In the genomic region with DNA sequence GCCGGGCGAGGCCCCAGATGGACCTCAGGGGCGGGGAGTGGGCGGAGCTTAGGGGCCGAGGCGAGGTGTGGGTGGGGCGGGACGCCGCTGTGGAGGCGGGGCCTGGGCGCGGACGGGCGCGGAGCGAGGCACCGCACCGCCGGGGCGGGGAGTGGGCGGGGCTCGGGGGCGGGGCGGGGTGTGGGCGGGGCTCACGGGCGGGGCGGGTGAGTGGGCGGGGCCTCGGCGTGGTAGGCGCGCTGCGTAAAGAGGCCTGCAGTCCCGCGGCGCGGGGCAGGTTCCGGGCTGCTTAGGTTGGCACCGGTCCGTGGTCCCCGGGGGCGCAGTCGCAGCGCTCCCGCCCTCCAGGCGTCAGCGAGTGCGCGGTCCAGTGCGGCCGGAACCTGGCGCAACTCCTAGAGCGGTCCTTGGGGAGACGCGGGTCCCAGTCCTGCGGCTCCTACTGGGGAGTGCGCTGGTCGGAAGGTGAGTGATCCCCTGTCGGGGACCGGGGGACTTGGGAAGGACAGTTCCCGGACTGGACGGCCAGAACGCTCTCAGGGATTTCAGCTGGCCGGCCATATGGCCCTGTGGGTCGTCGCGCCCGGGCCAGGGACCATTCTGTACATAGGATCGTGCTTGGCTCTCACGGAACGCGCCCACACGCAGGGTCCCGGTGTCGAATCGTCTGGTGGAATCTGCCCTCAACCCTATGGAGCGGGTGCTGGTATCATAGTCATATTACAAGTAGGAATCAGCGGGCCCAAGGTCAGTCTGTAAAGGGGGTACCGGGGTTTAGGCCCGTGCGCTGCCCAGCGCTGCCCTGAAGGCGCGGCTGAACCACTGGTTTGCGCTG, we compare ENCODE assay signal across 1 cellular context.
TF ChIP-seq lines count a peak whose summit lies in the region.

A gene with protein sequence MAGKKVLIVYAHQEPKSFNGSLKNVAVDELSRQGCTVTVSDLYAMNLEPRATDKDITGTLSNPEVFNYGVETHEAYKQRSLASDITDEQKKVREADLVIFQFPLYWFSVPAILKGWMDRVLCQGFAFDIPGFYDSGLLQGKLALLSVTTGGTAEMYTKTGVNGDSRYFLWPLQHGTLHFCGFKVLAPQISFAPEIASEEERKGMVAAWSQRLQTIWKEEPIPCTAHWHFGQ (plus strand): TSS at position 274 of the 835 bp plus-strand sequence. CDS start 6,659 bp downstream, outside the sequence.

TF ChIP-seq in IMR-90, 13 proteins besides CTCF, POLR2A, EP300 and RAD21:
- TF ChIP-seq FOS (IDR thresholded peaks at IDR 0.05; ENCODE audit: low read depth, low read length), result no peak
- TF ChIP-seq CEBPB (IDR thresholded peaks at IDR 0.05; ENCODE audit: low read depth, low read length), result no peak
- no peak for TF ChIP-seq RCOR1 (IDR thresholded peaks at IDR 0.05; ENCODE audit: insufficient replicate concordance, low read length)
- TF ChIP-seq RFX5 (IDR thresholded peaks at IDR 0.05; ENCODE audit: low read depth, low read length), result no peak
- peak; percentile 39; the same call in 1 of the 2 replicates for TF ChIP-seq MAZ (IDR thresholded peaks at IDR 0.05; ENCODE audit: borderline replicate concordance, low read depth, low read length)
- TF ChIP-seq NFE2L2 (IDR thresholded peaks at IDR 0.05; ENCODE audit: low read depth, low read length), result no peak
- TF ChIP-seq MXI1 (IDR thresholded peaks at IDR 0.05; ENCODE audit: borderline replicate concordance, low read depth, low read length), result no peak
- no peak for TF ChIP-seq MAFK (IDR thresholded peaks at IDR 0.05; ENCODE audit: low read depth, low read length)
